25 cellular contexts compared by ENCODE assay signal in genomic region chr3:69944931-69945493, GRCh38. TPM values are rescaled to one million over a fixed set of nuclear protein-coding genes. Genes with fewer than 3 reads are reported as not detected.
DNase-seq lines count a peak whose midpoint lies in the region; ATAC-seq and TF ChIP-seq lines count a peak whose summit lies in the region.
"Had no signal": no experiment of that assay in that cellular context is flagged by ENCODE, and none has a peak within 500 bp of the region (broad histone marks: within the 10 kb centered on the region; RNA-seq: fewer than 3 reads in every experiment).

No MANE protein-coding gene starts in this region.

- TF ChIP-seq CTCF in GM23338 (conservative IDR thresholded peaks at IDR 0.05; ENCODE audit: low read depth in 2 of 2): no peak

- no peaks in the 10 kb centered on the region for H3K9me3 Mint-ChIP-seq in GM23338
- H3K9me3 Mint-ChIP-seq: CD4-positive, CD25-positive, alpha-beta regulatory T cell; IgD-negative memory B cell had no signal

- no peaks in the 10 kb centered on the region for H3K79me2 ChIP-seq in GM23338 (replicated peaks; ENCODE audit: insufficient read depth)

- no peaks in the 10 kb centered on the region for H3K27me3 Mint-ChIP-seq in GM23338 (ENCODE audit: insufficient read depth, low read depth, poor library complexity)
- H3K27me3 Mint-ChIP-seq: CD4-positive, CD25-positive, alpha-beta regulatory T cell; IgD-negative memory B cell had no signal

- no peaks in the 10 kb centered on the region for H4K20me1 ChIP-seq in GM23338 (replicated peaks; ENCODE audit: insufficient read depth)

- no peaks in the 10 kb centered on the region for H3K9me2 ChIP-seq in GM23338 (ENCODE audit: insufficient read depth)

- no peak overlapping the region for H3K4me3 Mint-ChIP-seq in GM23338
- H3K4me3 Mint-ChIP-seq: CD4-positive, CD25-positive, alpha-beta regulatory T cell; IgD-negative memory B cell had no signal

- no peak overlapping the region for H2AFZ ChIP-seq in GM23338

- H3K4me1 Mint-ChIP-seq in GM23338: peaks cover 20% of the 10 kb centered on the region
- H3K4me1 Mint-ChIP-seq: CD4-positive, CD25-positive, alpha-beta regulatory T cell; IgD-negative memory B cell had no signal

- H3K36me3 ChIP-seq in GM23338 (ENCODE audit: insufficient read depth): no peaks in the 10 kb centered on the region

- no peak for ATAC-seq in GM23338
- ATAC-seq: A549, HCT116, Right ventricle myocardium inferior had no signal

- H3F3A ChIP-seq in GM23338 (replicated peaks; ENCODE audit: low read depth): no peaks in the 10 kb centered on the region

- H3K4me2 ChIP-seq in GM23338: peak overlapping the region; percentile 18; the same call in 1 of the 2 replicates
- H3K4me2 ChIP-seq: A549 had no signal

- no peaks in the 10 kb centered on the region for H3K36me3 Mint-ChIP-seq in GM23338 (ENCODE audit: low read depth)
- H3K36me3 Mint-ChIP-seq: CD4-positive, CD25-positive, alpha-beta regulatory T cell; IgD-negative memory B cell had no signal

- peaks cover 21% of the 10 kb centered on the region for H3K4me1 ChIP-seq in GM23338 (ENCODE audit: insufficient read depth)

- DNase-seq in GM23338 (ENCODE audit: low spot score): no peak
- peak; percentile 90 for DNase-seq in medulla oblongata (ENCODE audit: extremely low spot score)
- DNase-seq in superior temporal gyrus (ENCODE audit: extremely low spot score): peak; percentile 94
- no peak for DNase-seq in NCI-H524 treated with DMSO at 0.1 percent for 48 hours (lab: John Stamatoyannopoulos, UW)
- no peak for DNase-seq in activated effector memory CD4-positive, alpha-beta T cell treated with anti-CD3 and anti-CD28 coated beads, Interleukin-2, amount 50 U/mL, for 16 hours
- DNase-seq in DMS 273 treated with DMSO at 0.1 percent for 48 hours (lab: John Stamatoyannopoulos, UW): no peak
- DNase-seq: CD4-positive, CD25-positive, alpha-beta regulatory T cell; COR-L47; DMS79 treated with DMSO at 0.1 percent for 48 hours; NCI-H1105; NCI-H146; NCI-H2029; NCI-H2171; NCI-H345; NCI-H524; NCI-H82; OCI-M1 had no signal

- H3K27ac ChIP-seq in GM23338 (ENCODE audit: low read depth) (no peak overlapping the region), cingulate gyrus (ENCODE audit: low read depth, low read length) (peak overlapping the region; percentile 98)
- H3K27ac ChIP-seq: A549, SJSA1 had no signal

- no peaks in the 10 kb centered on the region for H3K27me3 ChIP-seq in GM23338 (ENCODE audit: insufficient read depth)
- H3K27me3 ChIP-seq: SJSA1 had no signal

- H3K4me3 ChIP-seq in GM23338: no peak overlapping the region
- H3K4me3 ChIP-seq: A549, SJSA1 had no signal

- no peak overlapping the region for H3K27ac Mint-ChIP-seq in GM23338
- H3K27ac Mint-ChIP-seq: CD4-positive, CD25-positive, alpha-beta regulatory T cell; IgD-negative memory B cell had no signal

TF ChIP-seq in GM23338, 12 proteins besides CTCF, POLR2A, EP300 and RAD21 (continues in another document):
- no peak for TF ChIP-seq REST (IDR thresholded peaks at IDR 0.05; ENCODE audit: unreplicated experiment)
- no peak for TF ChIP-seq ZNF114 (CRISPR knock-in tag; IDR thresholded peaks at IDR 0.05)
- TF ChIP-seq JUNB (IDR thresholded peaks at IDR 0.05; ENCODE audit: unreplicated experiment): no peak
- TF ChIP-seq CREB1 (CRISPR knock-in tag; IDR thresholded peaks at IDR 0.05; ENCODE audit: low read depth): no peak
- TF ChIP-seq ETS1 (IDR thresholded peaks at IDR 0.05): no peak
- TF ChIP-seq NANOG (IDR thresholded peaks at IDR 0.05; ENCODE audit: borderline replicate concordance): no peak
- no peak for TF ChIP-seq EZH2phosphoT487 (IDR thresholded peaks at IDR 0.05; ENCODE audit: unreplicated experiment)

RNA-seq across cellular contexts. Expression of gene SAMMSON, which starts 54.5 kb away (rescaled TPM):
- not detected in 2 replicates for total RNA-seq in GM23338 (2014; rRNA removed; shearing (Covaris generic))
- not detected in 2 replicates for polyA plus RNA-seq in GM23338 (2016; fragmentation: Nextera tagmentation; extraction: Ambion mirVana)
- total RNA-seq: CD4-positive, CD25-positive, alpha-beta regulatory T cell; H1; Right ventricle myocardium inferior; SJSA1 had no signal
- polyA plus RNA-seq: A549; BJ; CD4-positive, CD25-positive, alpha-beta regulatory T cell; H1; IgD-negative memory B cell had no signal

Comparison
In these comparisons a context has a peak if more than half of its experiments do, and no peak if none do; other contexts are left out.
1. DNase-seq: peak in medulla oblongata (single experiment) and superior temporal gyrus (single experiment); none in GM23338 (single experiment), NCI-H524 treated with DMSO at 0.1 percent for 48 hours (single experiment), activated effector memory CD4-positive, alpha-beta T cell treated with anti-CD3 and anti-CD28 coated beads, Interleukin-2, amount 50 U/mL, for 16 hours (single experiment) and DMS 273 treated with DMSO at 0.1 percent for 48 hours (single experiment).